Comparison of ENCODE assay signal across 8 cellular contexts in the genomic region with DNA sequence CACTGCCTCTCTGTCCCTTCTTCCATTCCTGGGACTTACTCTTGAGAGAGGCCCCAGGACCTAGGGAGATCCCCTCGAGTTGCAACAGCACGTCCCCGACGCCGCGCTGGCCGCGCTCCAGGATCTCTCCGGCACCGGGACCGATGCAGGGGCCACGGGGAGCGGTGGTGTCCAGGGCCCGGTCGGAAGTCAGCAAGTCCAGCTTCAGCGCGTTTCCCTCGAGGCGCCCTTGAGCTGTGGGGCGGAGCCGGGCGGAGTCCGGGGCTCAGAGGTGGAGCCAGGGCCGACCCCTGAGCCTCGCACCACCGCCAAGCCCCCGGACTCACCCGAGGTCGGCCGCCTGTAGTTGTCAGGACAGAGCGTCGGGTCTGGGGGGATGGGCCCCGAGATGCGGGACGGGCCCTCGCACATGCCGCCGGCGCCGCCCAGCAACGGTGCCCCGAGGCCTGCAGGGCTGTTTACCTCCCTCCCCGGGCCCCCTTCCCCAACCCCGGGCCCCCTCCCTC.
A peak's percentile ranks its signal among the peaks of the same experiment; 100 is the strongest.
DNase-seq lines count a peak whose midpoint lies in the region; ATAC-seq and TF ChIP-seq lines count a peak whose summit lies in the region.

No MANE protein-coding gene starts in this region.

- peaks cover 6% of the 10 kb centered on the region for H3K36me3 Mint-ChIP-seq in activated naive CD8-positive, alpha-beta T cell treated with anti-CD3 and anti-CD28 coated beads, Interleukin-2, amount 50 U/mL, for 24 hours (ENCODE audit: low read depth)
- peaks cover 4% of the 10 kb centered on the region for H3K36me3 Mint-ChIP-seq in stimulated activated effector memory CD8-positive, alpha-beta T cell treated with anti-CD3 and anti-CD28 coated beads, Interleukin-12 subunit alpha, Interleukin-12 subunit beta, amount 100 ng/mL, for 72 hours

- H3K27ac Mint-ChIP-seq in activated naive CD8-positive, alpha-beta T cell treated with anti-CD3 and anti-CD28 coated beads, Interleukin-2, amount 50 U/mL, for 24 hours = no peak overlapping the region
- peak overlapping the region; percentile 87 for H3K27ac Mint-ChIP-seq in stimulated activated effector memory CD8-positive, alpha-beta T cell treated with anti-CD3 and anti-CD28 coated beads, Interleukin-12 subunit alpha, Interleukin-12 subunit beta, amount 100 ng/mL, for 72 hours

- DNase-seq in ELR (ENCODE audit: low read depth) = peak; percentile 62
- no peak for DNase-seq in HL-60 (ENCODE audit: low read depth in 1 of 2, low spot score in 1 of 2)
- peak; percentile 41 for DNase-seq in activated naive CD8-positive, alpha-beta T cell treated with anti-CD3 and anti-CD28 coated beads, Interleukin-2, amount 50 U/mL, for 24 hours
- DNase-seq in iPS-NIHi11 (ENCODE audit: low spot score) = peak; percentile 74
- no peak for DNase-seq in stimulated activated effector memory CD8-positive, alpha-beta T cell treated with anti-CD3 and anti-CD28 coated beads, Interleukin-12 subunit alpha, Interleukin-12 subunit beta, amount 100 ng/mL, for 72 hours (ENCODE audit: low spot score in 2 of 2)
- no peak for DNase-seq in activated CD8-positive, alpha-beta memory T cell treated with anti-CD3 and anti-CD28 coated beads, Interleukin-2, amount 50 U/mL, for 4 hours
- DNase-seq in activated effector memory CD4-positive, alpha-beta T cell treated with anti-CD3 and anti-CD28 coated beads, Interleukin-2, amount 50 U/mL, for 16 hours = no peak

- ATAC-seq in activated naive CD8-positive, alpha-beta T cell treated with anti-CD3 and anti-CD28 coated beads, Interleukin-2, amount 50 U/mL, for 24 hours = no peak
- ATAC-seq in stimulated activated effector memory CD8-positive, alpha-beta T cell treated with anti-CD3 and anti-CD28 coated beads, Interleukin-12 subunit alpha, Interleukin-12 subunit beta, amount 100 ng/mL, for 72 hours = peak; percentile 9
- no peak for ATAC-seq in HG03097 (IDR thresholded peaks at IDR 0.05; ENCODE audit: low FRiP score, unreplicated experiment)

- H3K4me3 Mint-ChIP-seq in activated naive CD8-positive, alpha-beta T cell treated with anti-CD3 and anti-CD28 coated beads, Interleukin-2, amount 50 U/mL, for 24 hours = peak overlapping the region; percentile 71
- peak overlapping the region; percentile 81 for H3K4me3 Mint-ChIP-seq in stimulated activated effector memory CD8-positive, alpha-beta T cell treated with anti-CD3 and anti-CD28 coated beads, Interleukin-12 subunit alpha, Interleukin-12 subunit beta, amount 100 ng/mL, for 72 hours

- no peaks in the 10 kb centered on the region for H3K9me3 Mint-ChIP-seq in activated naive CD8-positive, alpha-beta T cell treated with anti-CD3 and anti-CD28 coated beads, Interleukin-2, amount 50 U/mL, for 24 hours
- H3K9me3 Mint-ChIP-seq in stimulated activated effector memory CD8-positive, alpha-beta T cell treated with anti-CD3 and anti-CD28 coated beads, Interleukin-12 subunit alpha, Interleukin-12 subunit beta, amount 100 ng/mL, for 72 hours = no peaks in the 10 kb centered on the region

- H3K27me3 Mint-ChIP-seq in activated naive CD8-positive, alpha-beta T cell treated with anti-CD3 and anti-CD28 coated beads, Interleukin-2, amount 50 U/mL, for 24 hours = no peaks in the 10 kb centered on the region

- H3K4me1 Mint-ChIP-seq in activated naive CD8-positive, alpha-beta T cell treated with anti-CD3 and anti-CD28 coated beads, Interleukin-2, amount 50 U/mL, for 24 hours = peaks cover 33% of the 10 kb centered on the region
- H3K4me1 Mint-ChIP-seq in stimulated activated effector memory CD8-positive, alpha-beta T cell treated with anti-CD3 and anti-CD28 coated beads, Interleukin-12 subunit alpha, Interleukin-12 subunit beta, amount 100 ng/mL, for 72 hours = peaks cover 24% of the 10 kb centered on the region

- no peak for TF ChIP-seq CTCF in HL-60 (IDR thresholded peaks at IDR 0.05; ENCODE audit: insufficient read depth, low read length)

- H3K4me3 ChIP-seq in HL-60 (replicated peaks; ENCODE audit: insufficient read depth, low read length) = peak overlapping the region; percentile 59

- H3K27ac ChIP-seq in HL-60 (replicated peaks) = peak overlapping the region; percentile 97

- H3K27me3 ChIP-seq in HL-60 (ENCODE audit: insufficient read depth, poor library complexity, severe bottlenecking) = no peaks in the 10 kb centered on the region

Comparison
In these comparisons a context has a peak if more than half of its experiments do, and no peak if none do; other contexts are left out.
1. DNase-seq: peak in ELR (single experiment), activated naive CD8-positive, alpha-beta T cell treated with anti-CD3 and anti-CD28 coated beads, Interleukin-2, amount 50 U/mL, for 24 hours (single experiment) and iPS-NIHi11 (single experiment); none in HL-60 (0 of 2), stimulated activated effector memory CD8-positive, alpha-beta T cell treated with anti-CD3 and anti-CD28 coated beads, Interleukin-12 subunit alpha, Interleukin-12 subunit beta, amount 100 ng/mL, for 72 hours (0 of 2), activated CD8-positive, alpha-beta memory T cell treated with anti-CD3 and anti-CD28 coated beads, Interleukin-2, amount 50 U/mL, for 4 hours (single experiment) and activated effector memory CD4-positive, alpha-beta T cell treated with anti-CD3 and anti-CD28 coated beads, Interleukin-2, amount 50 U/mL, for 16 hours (single experiment).